ENCODE assay signal across 20 cellular contexts in genomic region chr5:175862131-175863012, GRCh38. TPM values are rescaled to one million over a fixed set of nuclear protein-coding genes. Genes with fewer than 3 reads are reported as not detected.
DNase-seq lines count a peak whose midpoint lies in the region; ATAC-seq and TF ChIP-seq lines count a peak whose summit lies in the region.
"Had no signal": no experiment of that assay in that cellular context is flagged by ENCODE, and none has a peak within 500 bp of the region (broad histone marks: within the 10 kb centered on the region; RNA-seq: fewer than 3 reads in every experiment).

No MANE protein-coding gene starts in this region.

- no peaks in the 10 kb centered on the region for H3K36me3 ChIP-seq in BLaER1
- H3K36me3 ChIP-seq: Peyer's patch, SJSA1 had no signal

- no peaks in the 10 kb centered on the region for H3K23me2 ChIP-seq in H9 (ENCODE audit: insufficient read length, low read depth, low read length, poor library complexity, severe bottlenecking)

- no peak overlapping the region for H2AFZ ChIP-seq in H9 (ENCODE audit: low read length)

- peaks cover 2% of the 10 kb centered on the region; the same call in 1 of the 2 replicates for H4K20me1 ChIP-seq in BLaER1
- no peaks in the 10 kb centered on the region for H4K20me1 ChIP-seq in H9 (ENCODE audit: control insufficient read depth, insufficient read depth, insufficient read length)

- no peak overlapping the region for H3K56ac ChIP-seq in H9 (ENCODE audit: insufficient read length, low read depth, low read length)

- no peak overlapping the region for H2BK15ac ChIP-seq in H9 (ENCODE audit: low read depth, low read length)

- no peak overlapping the region for H3K18ac ChIP-seq in H9 (ENCODE audit: insufficient read length, low read depth, low read length)

- H3K4ac ChIP-seq in H9 (ENCODE audit: low read depth, low read length): no peak overlapping the region

- DNase-seq in NCI-H1092 treated with DMSO at 0.1 percent for 48 hours (lab: John Stamatoyannopoulos, UW): peak; percentile 93
- no peak for DNase-seq in NCI-H1092 (lab: John Stamatoyannopoulos, UW)
- no peak for DNase-seq in DMS 273 (lab: John Stamatoyannopoulos, UW; ENCODE audit: unreplicated experiment)
- no peak for DNase-seq in OCI-M2 (lab: John Stamatoyannopoulos, UW; ENCODE audit: unreplicated experiment)
- DNase-seq in H9: no peak
- DNase-seq: 8988T, AML-193, KG1, NCI-H187 treated with DMSO at 0.1 percent for 48 hours, NCI-H2171, NCI-H510A treated with DMSO at 0.1 percent for 48 hours, NCI-H748 treated with DMSO at 0.1 percent for 48 hours, Peyer's patch, T-helper 1 cell had no signal

- no peak overlapping the region for H3K4me3 Mint-ChIP-seq in H9
- H3K4me3 Mint-ChIP-seq: CD14-positive monocyte had no signal

- H4K5ac ChIP-seq in H9 (ENCODE audit: insufficient read length, low read depth, low read length): no peak overlapping the region

- H4K91ac ChIP-seq in H9 (ENCODE audit: insufficient read length, low read depth, low read length): no peak overlapping the region

- H3K9me3 Mint-ChIP-seq in H9: no peaks in the 10 kb centered on the region

- no peak overlapping the region for H3K4me3 ChIP-seq in BLaER1
- H3K4me3 ChIP-seq: Peyer's patch, SJSA1 had no signal

- no peak overlapping the region for H2BK20ac ChIP-seq in H9 (ENCODE audit: low read depth, low read length, poor library complexity, severe bottlenecking)

- H2BK5ac ChIP-seq in H9 (ENCODE audit: insufficient read length, low read length): no peak overlapping the region

- ATAC-seq in HG02763 (IDR thresholded peaks at IDR 0.05; ENCODE audit: unreplicated experiment): peak; percentile 10

- no peak overlapping the region for H2AK5ac ChIP-seq in H9 (ENCODE audit: insufficient read length, low read length)

- H2BK12ac ChIP-seq in H9 (ENCODE audit: insufficient read length, low read depth, low read length): no peak overlapping the region

- peaks cover 23% of the 10 kb centered on the region for H3K27me3 Mint-ChIP-seq in H9 (ENCODE audit: low read depth)

- H3T11ph ChIP-seq in H9 (ENCODE audit: low read length): no peak overlapping the region

- no peak overlapping the region for H4K8ac ChIP-seq in H9 (replicated peaks; ENCODE audit: insufficient read length, low read depth, low read length)

- WGBS in H9 (ENCODE audit: extremely low coverage, insufficient read length, low lambda C conversion rate): no CpG with 5 or more reads among the region's 4 CpGs

- H3K9me3 ChIP-seq in BLaER1: no peaks in the 10 kb centered on the region
- H3K9me3 ChIP-seq in H9 (ENCODE audit: control insufficient read depth, low read depth, low read length): no peaks in the 10 kb centered on the region
- H3K9me3 ChIP-seq: Peyer's patch, SJSA1 had no signal

- TF ChIP-seq CTCF in VCaP (conservative IDR thresholded peaks at IDR 0.05) (no peak), H9 (conservative IDR thresholded peaks at IDR 0.05) (no peak)

- H2BK120ac ChIP-seq in H9 (ENCODE audit: low read depth, low read length, poor library complexity, severe bottlenecking): no peak overlapping the region

- no peak overlapping the region for H3K14ac ChIP-seq in H9 (ENCODE audit: insufficient read depth, low read length)

- H3K4me1 ChIP-seq in BLaER1: peaks cover 59% of the 10 kb centered on the region
- peaks cover 5% of the 10 kb centered on the region; the same call in 1 of the 2 replicates for H3K4me1 ChIP-seq in H9 (ENCODE audit: insufficient read depth, low read length)
- H3K4me1 ChIP-seq: Peyer's patch, SJSA1 had no signal

- peaks cover 17 to 18% of the 10 kb centered on the region in 2 experiments for H3K4me1 Mint-ChIP-seq in H9

- no peaks in the 10 kb centered on the region for H3K79me1 ChIP-seq in H9 (ENCODE audit: insufficient read depth, low read depth, low read length, poor library complexity, severe bottlenecking)

- H3K4me2 ChIP-seq in BLaER1: peak overlapping the region; percentile 73
- no peak overlapping the region for H3K4me2 ChIP-seq in H9 (ENCODE audit: insufficient read depth, insufficient read length, low read length)

- H3K36me3 Mint-ChIP-seq in H9 (ENCODE audit: insufficient read depth in 1 of 3, low read depth in 3 of 3): no peaks in the 10 kb centered on the region
- H3K36me3 Mint-ChIP-seq: CD14-positive monocyte had no signal

- H3K27ac ChIP-seq in BLaER1 (no peak overlapping the region; the same call in 1 of the 2 replicates), VCaP (peak overlapping the region; percentile 36; the same call in 1 of the 2 replicates), H9 (ENCODE audit: insufficient read length, low read depth, low read length) (no peak overlapping the region)
- H3K27ac ChIP-seq: Peyer's patch, SJSA1 had no signal

- no peak overlapping the region for H3K23ac ChIP-seq in H9 (ENCODE audit: insufficient read length, low read depth, low read length)

- H3K79me2 ChIP-seq in H9 (ENCODE audit: insufficient read depth, low read length): no peaks in the 10 kb centered on the region

- H3K9ac ChIP-seq in BLaER1: no peak overlapping the region
- no peak overlapping the region for H3K9ac ChIP-seq in H9 (ENCODE audit: extremely low read depth, insufficient read length, low read length)

- H3K27me3 ChIP-seq in BLaER1 (no peaks in the 10 kb centered on the region), H9 (ENCODE audit: insufficient read depth, low read length) (no peaks in the 10 kb centered on the region)
- H3K27me3 ChIP-seq: Peyer's patch had no signal

- H3K27ac Mint-ChIP-seq in H9: no peak overlapping the region; a peak in 2 of 7 replicates
- H3K27ac Mint-ChIP-seq: CD14-positive monocyte had no signal

RNA-seq across cellular contexts. Expression of gene CPLX2, which starts 9.0 kb away (rescaled TPM):
- total RNA-seq in H9 (2021): 1.2 and 1.9 TPM in 2 replicates
- total RNA-seq: Daoy, SJSA1 had no signal
